In the genomic region with DNA sequence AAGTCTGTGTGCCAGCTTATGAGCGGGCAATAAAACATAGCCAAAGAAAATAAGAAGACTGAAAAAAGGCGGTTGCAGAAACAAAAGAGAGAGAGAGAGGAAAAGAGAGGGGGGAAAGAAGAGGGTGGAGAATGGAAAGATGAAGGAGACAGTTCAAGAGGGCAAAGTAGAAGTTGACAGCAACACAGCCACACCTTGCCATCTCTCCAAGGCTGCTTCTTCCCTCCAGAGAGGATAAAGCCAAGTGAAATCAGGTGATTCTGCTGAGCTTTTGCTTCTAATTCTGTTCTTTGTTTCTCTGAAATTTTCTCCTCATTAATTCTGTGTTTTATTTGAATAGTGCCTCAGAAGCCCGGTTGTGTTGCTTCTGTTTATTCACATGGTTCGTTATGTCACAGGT, we compare ENCODE assay signal across 27 cellular contexts.
"Had no signal": no experiment of that assay in that cellular context is flagged by ENCODE, and none has a peak within 500 bp of the region (broad histone marks: within the 10 kb centered on the region; RNA-seq: fewer than 3 reads in every experiment).

No MANE protein-coding gene starts in this region.

- ATAC-seq: activated naive CD8-positive, alpha-beta T cell treated with anti-CD3 and anti-CD28 coated beads, Interleukin-2, amount 50 U/mL, for 24 hours; esophagus mucosa; left lung; lower lobe of right lung; natural killer cell; right cardiac atrium; stimulated activated naive B cell treated with anti-CD40 and anti-IgM and Interleukin-4, amounts not matched to agents 10 μg/mL and 1 μg/mL and 100 μg/mL, for 72 hours; upper lobe of right lung had no signal

- H3K9me3 ChIP-seq: left lung, lower lobe of right lung, stomach, suprapubic skin, tibial artery, upper lobe of right lung had no signal

- DNase-seq: activated CD4-positive, alpha-beta memory T cell treated with anti-CD3 and anti-CD28 coated beads, Interleukin-2, amount 10 ng/mL, durations not matched to agents 7 days and 5 days; activated CD4-positive, alpha-beta T cell treated with anti-CD3 and anti-CD28 coated beads, Interleukin-2, amount 10 ng/mL, durations not matched to agents 24 days and 14 days; activated CD4-positive, CD25-positive, alpha-beta regulatory T cell treated with anti-CD3 and anti-CD28 coated beads, Interleukin-2, amount 50 U/mL, for 72 hours; activated CD8-positive, alpha-beta memory T cell treated with anti-CD3 and anti-CD28 coated beads, Interleukin-2, amount 50 U/mL, for 48 hours; activated gamma-delta T cell; activated naive CD4-positive, alpha-beta T cell treated with anti-CD3 and anti-CD28 coated beads, Interleukin-2, amount 10 ng/mL, durations not matched to agents 7 days and 5 days; activated naive CD8-positive, alpha-beta T cell treated with anti-CD3 and anti-CD28 coated beads, Interleukin-2, amount 50 U/mL, for 24 hours; activated T-cell treated with anti-CD3 and anti-CD28 coated beads, Interleukin-2, amount 50 U/mL, for 24 hours; endodermal cell; foreskin fibroblast; head of caudate nucleus; hippocampal formation; left lung; lower lobe of right lung; mesenchymal stem cell; natural killer cell; posterior cingulate gyrus; right cardiac atrium; stimulated activated CD4-positive, alpha-beta T cell treated with anti-CD3 and anti-CD28 coated beads, Interleukin-15, amount 100 ng/mL, for 24 hours; stimulated activated CD4-positive, alpha-beta T cell treated with anti-CD3 and anti-CD28 coated beads, Interleukin-2, amount 100 ng/mL, for 24 hours; stimulated activated naive B cell treated with anti-CD40 and anti-IgM and Interleukin-4, amounts not matched to agents 10 μg/mL and 1 μg/mL and 100 μg/mL, for 72 hours; stomach; tibial artery; upper lobe of right lung had no signal

- H3K27ac ChIP-seq: left lung, lower lobe of right lung, stomach, suprapubic skin, tibial artery, upper lobe of right lung had no signal

- H3K4me3 ChIP-seq: left lung, lower lobe of right lung, stomach, suprapubic skin, tibial artery, upper lobe of right lung had no signal

- H3K4me1 ChIP-seq: left lung, lower lobe of right lung, suprapubic skin, upper lobe of right lung had no signal

- H3K36me3 ChIP-seq: left lung, lower lobe of right lung, stomach, suprapubic skin, tibial artery, upper lobe of right lung had no signal

- FAIRE-seq: bronchial epithelial cell had no signal
